Comparison of ENCODE assay signal across 21 cellular contexts in genomic region chr1:61672376-61672775, GRCh38. TPM values are rescaled to one million over a fixed set of nuclear protein-coding genes. Genes with fewer than 3 reads are reported as not detected.
DNase-seq lines count a peak whose midpoint lies in the region; ATAC-seq, FAIRE-seq and TF ChIP-seq lines count a peak whose summit lies in the region.
"Had no signal": no experiment of that assay in that cellular context is flagged by ENCODE, and none has a peak within 500 bp of the region (broad histone marks: within the 10 kb centered on the region; RNA-seq: fewer than 3 reads in every experiment).

No MANE protein-coding gene starts in this region.

- no peak for TF ChIP-seq EP300 in SK-N-SH (IDR thresholded peaks at IDR 0.05; ENCODE audit: borderline replicate concordance in 1 of 2, low read depth in 1 of 2, low read length in 1 of 2)

- FAIRE-seq in bronchial epithelial cell (lab: Jason Lieb, UNC), result no peak
- FAIRE-seq: A549, D721Med, G401.6, GM12891, GM19239 had no signal

- no peaks in the 10 kb centered on the region for H3K9me2 ChIP-seq in SK-N-SH

- H3K27ac ChIP-seq in SK-N-SH (ENCODE audit: low read depth in 2 of 2, low read length in 1 of 2), result no peak overlapping the region
- H3K27ac ChIP-seq: 22Rv1; A549; BLaER1 treated with 17β-estradiol and CSF1 and Interleukin-3, amounts not matched to agents 10 nM and 100 nM; C4-2B had no signal

- no peaks in the 10 kb centered on the region for H3K27me3 ChIP-seq in SK-N-SH (ENCODE audit: insufficient read depth)
- H3K27me3 ChIP-seq in bronchial epithelial cell (ENCODE audit: control insufficient read depth, insufficient read depth, low read length), result no peaks in the 10 kb centered on the region
- H3K27me3 ChIP-seq: BLaER1 treated with 17β-estradiol and CSF1 and Interleukin-3, amounts not matched to agents 10 nM and 100 nM had no signal

- H3F3A ChIP-seq in SK-N-SH (replicated peaks; ENCODE audit: insufficient read depth), result no peaks in the 10 kb centered on the region

- 86% methylated on average over 4 of the region's 4 CpGs for WGBS in SK-N-SH (ENCODE audit: low lambda C conversion rate)

- H4K20me1 ChIP-seq in SK-N-SH (ENCODE audit: insufficient read depth), result no peaks in the 10 kb centered on the region
- H4K20me1 ChIP-seq: BLaER1 treated with 17β-estradiol and CSF1 and Interleukin-3, amounts not matched to agents 10 nM and 100 nM had no signal

- no peak overlapping the region for H3K4me2 ChIP-seq in SK-N-SH
- H3K4me2 ChIP-seq: A549; BLaER1 treated with 17β-estradiol and CSF1 and Interleukin-3, amounts not matched to agents 10 nM and 100 nM had no signal

- ATAC-seq in SK-N-SH treated with all-trans-retinoic acid at 6 μM for 48 hours, result no peak
- ATAC-seq: A549; CD8-positive, alpha-beta T cell had no signal

- no peaks in the 10 kb centered on the region; a peak in 1 of 4 replicates for H3K4me1 ChIP-seq in SK-N-SH (ENCODE audit: control insufficient read depth in 1 of 2, insufficient read depth in 2 of 2, low read depth in 1 of 2, low read length in 1 of 2)
- H3K4me1 ChIP-seq: BLaER1 treated with 17β-estradiol and CSF1 and Interleukin-3, amounts not matched to agents 10 nM and 100 nM; Caco-2 had no signal

- H3K79me2 ChIP-seq in SK-N-SH (ENCODE audit: insufficient read depth), result no peaks in the 10 kb centered on the region

- POLR2A ChIA-PET in SK-N-SH (lab: Yijun Ruan, JAX), result interaction anchor here (0.7 kb wide), 1 partner anchor 124 kb away, joined by 3 read pairs; no protein-coding TSS in a partner anchor

- H3K36me3 ChIP-seq in SK-N-SH (replicated peaks in 1 of 2; ENCODE audit: control insufficient read depth in 1 of 2, insufficient read depth in 2 of 2, low read length in 1 of 2) (no peaks in the 10 kb centered on the region), bronchial epithelial cell (ENCODE audit: control insufficient read depth, insufficient read depth, low read length) (no peaks in the 10 kb centered on the region)

- H3K9me3 ChIP-seq in SK-N-SH, result no peaks in the 10 kb centered on the region
- H3K9me3 ChIP-seq: A549; BLaER1 treated with 17β-estradiol and CSF1 and Interleukin-3, amounts not matched to agents 10 nM and 100 nM; Caco-2 had no signal

- no peak for TF ChIP-seq RAD21 in SK-N-SH (IDR thresholded peaks at IDR 0.05; ENCODE audit: low read length)

- CTCF ChIA-PET in SK-N-SH (lab: Yijun Ruan, JAX), result no interaction called here

- no peak overlapping the region for H3K9ac ChIP-seq in SK-N-SH
- H3K9ac ChIP-seq: BLaER1 treated with 17β-estradiol and CSF1 and Interleukin-3, amounts not matched to agents 10 nM and 100 nM had no signal

- TF ChIP-seq CTCF in SK-N-SH (IDR thresholded peaks at IDR 0.05), result no peak
- TF ChIP-seq CTCF in bronchial epithelial cell (IDR thresholded peaks at IDR 0.05; ENCODE audit: insufficient read depth, low read length, severe bottlenecking), result no peak
- TF ChIP-seq CTCF in epithelial cell of esophagus (IDR thresholded peaks at IDR 0.05; ENCODE audit: insufficient read depth, low read depth, low read length, missing control alignments), result no peak

- DNase-seq in SK-N-SH (no peak), bronchial epithelial cell (ENCODE audit: low read depth) (peak; percentile 71), epithelial cell of esophagus (ENCODE audit: low read depth) (peak; percentile 61), NCI-H2196 treated with DMSO at 0.1 percent for 48 hours (lab: John Stamatoyannopoulos, UW; ENCODE audit: unreplicated experiment) (no peak), middle frontal gyrus (ENCODE audit: extremely low spot score, low spot score) (no peak)
- DNase-seq: AML-193; Caco-2; Calu3; CD4-positive, alpha-beta T cell; CD8-positive, alpha-beta T cell; DMS79 treated with DMSO at 0.1 percent for 48 hours; GF-D8 had no signal

- H3K4me3 ChIP-seq in SK-N-SH (ENCODE audit: low read depth in 2 of 2, low read length in 1 of 2) (no peak overlapping the region), bronchial epithelial cell (ENCODE audit: low read depth, low read length) (no peak overlapping the region), epithelial cell of esophagus (ENCODE audit: low read length) (no peak overlapping the region)
- H3K4me3 ChIP-seq: A549; BLaER1 treated with 17β-estradiol and CSF1 and Interleukin-3, amounts not matched to agents 10 nM and 100 nM had no signal

- no peak overlapping the region for H2AFZ ChIP-seq in SK-N-SH (ENCODE audit: low read depth)

TF ChIP-seq in SK-N-SH treated with all-trans-retinoic acid at 6 μM for 48 hours, 23 proteins besides CTCF, POLR2A, EP300 and RAD21:
- TF ChIP-seq GLIS3 (CRISPR knock-in tag; IDR thresholded peaks at IDR 0.05) (no peak), ZNF8 (CRISPR knock-in tag; IDR thresholded peaks at IDR 0.05) (0 out of 2 replicates have a peak, but pooled peaks have one; percentile 23)

TF ChIP-seq in SK-N-SH, 30 proteins besides CTCF, POLR2A, EP300 and RAD21:
- TF ChIP-seq RFX5 (IDR thresholded peaks at IDR 0.05; ENCODE audit: low read length), result no peak
- TF ChIP-seq GABPA (IDR thresholded peaks at IDR 0.05; ENCODE audit: low read depth), result no peak

RNA-seq across cellular contexts. Expression of gene TM2D1, which starts 52.6 kb away (rescaled TPM):
- 56.1 and 58.6 TPM in 2 replicates for polyA plus RNA-seq in SK-N-SH (2012; rRNA removed)
- 62.8 and 86.9 TPM in 2 replicates for polyA plus RNA-seq in SK-N-SH (2012; cell fraction: cytosol; rRNA removed)
- polyA plus RNA-seq in SK-N-SH (2012; cell fraction: nucleus; rRNA removed), result 32.7 and 39.8 TPM in 2 replicates
- 45.4 and 45.5 TPM in 2 replicates for total RNA-seq in bronchial epithelial cell

Comparison
In these comparisons a context has a peak if more than half of its experiments do, and no peak if none do; other contexts are left out.
1. DNase-seq: peak in bronchial epithelial cell (single experiment) and epithelial cell of esophagus (single experiment); none in SK-N-SH (single experiment), NCI-H2196 treated with DMSO at 0.1 percent for 48 hours (single experiment) and middle frontal gyrus (single experiment).